ENCODE assay signal across 8 cellular contexts in the genomic region with DNA sequence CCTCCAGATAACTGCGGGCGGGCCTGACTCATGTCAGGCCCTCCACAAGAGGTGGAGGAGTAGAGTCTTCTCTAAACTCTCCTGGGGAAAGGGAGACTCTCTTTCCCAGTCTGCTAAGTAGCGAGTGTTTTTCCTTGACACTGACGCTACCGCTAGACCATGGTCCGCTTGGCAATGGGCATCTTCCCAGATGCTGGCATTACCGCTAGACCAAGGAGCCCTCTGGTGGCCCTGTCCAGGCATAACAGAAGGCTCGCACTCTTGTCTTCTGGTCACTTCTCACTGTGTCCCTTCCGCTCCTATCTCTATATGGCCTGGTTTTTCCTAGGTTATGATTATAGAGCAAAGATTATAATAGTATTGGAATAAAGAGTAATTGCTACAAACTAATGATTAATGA. TPM values are rescaled to one million over a fixed set of nuclear protein-coding genes. Genes with fewer than 3 reads are reported as not detected.
DNase-seq lines count a peak whose midpoint lies in the region; ATAC-seq and TF ChIP-seq lines count a peak whose summit lies in the region.
"Not testable (repeated sequence)": the region's sequence is repeated elsewhere in the genome, so short reads cannot be mapped to it uniquely, and the experiment has no call there.

No MANE protein-coding gene starts in this region.

- H3K9me3 Mint-ChIP-seq in brain = not testable (repeated sequence)

- not testable (repeated sequence) for H3K4me3 Mint-ChIP-seq in brain

- 92% methylated on average over 9 of the region's 9 CpGs for WGBS in liver

- not testable (repeated sequence) for H3K4me1 ChIP-seq in BE2C; liver (ENCODE audit: control insufficient read depth in 4 of 4, insufficient read depth in 4 of 4, low read length in 3 of 4)
- H3K4me1 ChIP-seq in fibroblast of lung (ENCODE audit: control insufficient read depth, extremely low read depth, insufficient read depth, low read length) (peaks cover 15% of the 10 kb centered on the region), gastrocnemius medialis (peaks cover 20 to 21% of the 10 kb centered on the region in 2 donors)

- H3K36me3 ChIP-seq in BE2C = peaks cover 26% of the 10 kb centered on the region
- H3K36me3 ChIP-seq in MG63 = peaks cover 56% of the 10 kb centered on the region
- not testable (repeated sequence) for H3K36me3 ChIP-seq in fibroblast of lung (ENCODE audit: control insufficient read depth, insufficient read depth, low read length)
- H3K36me3 ChIP-seq in liver (ENCODE audit: control insufficient read depth in 4 of 4, insufficient read depth in 3 of 4, low read depth in 1 of 4, low read length in 3 of 4) = peaks cover 0 to 17% (median 6%) of the 10 kb centered on the region in 4 donors
- peaks cover 0 to 27% of the 10 kb centered on the region in 2 donors for H3K36me3 ChIP-seq in gastrocnemius medialis

- not testable (repeated sequence) for H3K4me1 Mint-ChIP-seq in brain

- TF ChIP-seq CTCF in BE2C (IDR thresholded peaks at IDR 0.05; ENCODE audit: low read depth, low read length) (peak; percentile 44), GM12872 (IDR thresholded peaks at IDR 0.05; ENCODE audit: insufficient read depth, low read depth, low read length) (peak; percentile 40; the same call in 1 of the 3 replicates), brain (conservative IDR thresholded peaks at IDR 0.05) (peak; percentile 24 to 60), fibroblast of lung (conservative IDR thresholded peaks at IDR 0.05 in 1 of 2, IDR thresholded peaks at IDR 0.05 in 1 of 2; ENCODE audit: low read depth in 1 of 2, low read length in 2 of 2) (peak; percentile 13 to 38), liver (IDR thresholded peaks at IDR 0.05; ENCODE audit: low read depth, low read length, missing input control) (peak; percentile 27), gastrocnemius medialis (IDR thresholded peaks at IDR 0.05 in 4 of 5, conservative IDR thresholded peaks at IDR 0.05 in 1 of 5) (peak in 4 of 5 experiments; percentile 8 to 29 (median 22))

- H3K27me3 Mint-ChIP-seq in brain = not testable (repeated sequence)

- H4K20me1 ChIP-seq in fibroblast of lung (ENCODE audit: control insufficient read depth, extremely low read depth, insufficient read depth, low read length) = not testable (repeated sequence)

- H2AFZ ChIP-seq in fibroblast of lung (ENCODE audit: low read length) = not testable (repeated sequence)

- not testable (repeated sequence) for H3K27ac ChIP-seq in fibroblast of lung (ENCODE audit: insufficient read depth, low read length); liver (ENCODE audit: low read depth in 1 of 2, low read length in 2 of 2); gastrocnemius medialis

- H3K4me3 ChIP-seq in BE2C (ENCODE audit: low read depth, low read length); MG63; fibroblast of lung (replicated peaks in 1 of 4; ENCODE audit: control extremely low read depth in 1 of 4, insufficient read depth in 1 of 4, low read depth in 3 of 4, low read length in 4 of 4); liver (ENCODE audit: low read depth in 1 of 3, low read length in 3 of 3); gastrocnemius medialis: not testable (repeated sequence)

- not testable (repeated sequence) for H3K27me3 ChIP-seq in BE2C; MG63; fibroblast of lung (ENCODE audit: control insufficient read depth, insufficient read depth, low read length); liver (ENCODE audit: control insufficient read depth in 4 of 4, insufficient read depth in 4 of 4, low read length in 3 of 4); gastrocnemius medialis

- TF ChIP-seq RAD21 in liver (IDR thresholded peaks at IDR 0.05) = peak; percentile 64 to 65

- H3K27ac Mint-ChIP-seq in brain = not testable (repeated sequence)

- H3K4me2 ChIP-seq in fibroblast of lung (ENCODE audit: extremely low read depth, insufficient read depth, low read length) = not testable (repeated sequence)

- peak; percentile 27 for DNase-seq in BE2C
- peak; percentile 7 for DNase-seq in MG63
- peak; percentile 46 for DNase-seq in SK-MEL-5 (ENCODE audit: low read depth, low spot score)
- peak in 1 of 2 donors; percentile 12 for DNase-seq in fibroblast of lung (ENCODE audit: low read depth in 2 of 2)
- not testable (repeated sequence) for DNase-seq in gastrocnemius medialis

- ATAC-seq in gastrocnemius medialis = not testable (repeated sequence)

- in situ Hi-C loops in SK-MEL-5 (cut with HindIII; ENCODE audit: low pct_unique_long_range_greater_than_20kb, low sequenced_read_pairs); gastrocnemius medialis (cut with MboI; ENCODE audit: low sequenced_read_pairs in 4 of 4): not testable (repeated sequence)

- H3K79me2 ChIP-seq in fibroblast of lung (ENCODE audit: control insufficient read depth, insufficient read depth, low read length) = not testable (repeated sequence)

- intact Hi-C loops in gastrocnemius medialis (cut with DNase I; ENCODE audit: low total_unique reads) = loop anchor here (5.0 kb wide), 1 partner anchor 35 kb away; no protein-coding TSS in a partner anchor

- not testable (repeated sequence) for H3K9ac ChIP-seq in fibroblast of lung (ENCODE audit: insufficient read depth, low read length); liver (ENCODE audit: low read depth in 1 of 2, low read length in 2 of 2)

- H3K36me3 Mint-ChIP-seq in brain = peaks cover 66% of the 10 kb centered on the region

- H3K9me3 ChIP-seq in BE2C; MG63; fibroblast of lung (ENCODE audit: control insufficient read depth, insufficient read depth, low read depth, low read length); liver (ENCODE audit: control insufficient read depth in 4 of 4, low read length in 3 of 4); gastrocnemius medialis: not testable (repeated sequence)

- not testable (repeated sequence) for TF ChIP-seq POLR2A in gastrocnemius medialis (IDR thresholded peaks at IDR 0.05)

RNA-seq across cellular contexts. Expression of a gene that starts 28.5 kb away (rescaled TPM):
- 19.9 TPM for polyA plus RNA-seq in BE2C (2012; ENCODE audit: insufficient read depth, insufficient read length, low read depth)
- 2.6 and 10.4 TPM in 2 replicates for total RNA-seq in MG63 (2014; rRNA removed; shearing (Covaris generic); ENCODE audit: low replicate concordance)
- total RNA-seq in SK-MEL-5 (2014; rRNA removed; shearing (Covaris generic)) = 8.0 and 12.8 TPM in 2 replicates
- polyA plus RNA-seq in SK-MEL-5 (2015; cell fraction: cytosol; rRNA removed) = 13.5 and 15.6 TPM in 2 replicates
- polyA plus RNA-seq in SK-MEL-5 (2015; cell fraction: nucleus; rRNA removed) = 97.7 and 121 TPM in 2 replicates
- polyA plus RNA-seq in brain (ENCODE audit: insufficient read depth, low read depth, low replicate concordance) (25.4 TPM), fibroblast of lung (24.2 and 31.9 TPM in 2 replicates), liver (1 to 10 TPM; 2.7 to 3.3 TPM)
- total RNA-seq in fibroblast of lung (17.5 and 18.8 TPM in 2 replicates), liver (10 to 100 TPM; 11.5 to 13.0 TPM), gastrocnemius medialis (1 to 10 TPM; 2.3 to 9.9 (median 7.5) TPM)
- polyA plus RNA-seq in fibroblast of lung (2012) = 11.3 and 15.3 TPM in 2 replicates
- polyA minus RNA-seq in fibroblast of lung (ENCODE audit: low replicate concordance) = 46.6 and 80.8 TPM in 2 replicates

RNA-seq across cellular contexts. Expression of a gene that starts 31.7 kb away (rescaled TPM):
- 9.2 TPM for polyA plus RNA-seq in BE2C (2012; ENCODE audit: insufficient read depth, insufficient read length, low read depth)
- 4.2 and 10.1 TPM in 2 replicates for total RNA-seq in MG63 (2014; rRNA removed; shearing (Covaris generic); ENCODE audit: low replicate concordance)
- total RNA-seq in SK-MEL-5 (2014; rRNA removed; shearing (Covaris generic)) = 9.4 and 9.8 TPM in 2 replicates
- polyA plus RNA-seq in SK-MEL-5 (2015; cell fraction: cytosol; rRNA removed) = 8.5 and 11.5 TPM in 2 replicates
- 30.1 and 35.6 TPM in 2 replicates for polyA plus RNA-seq in SK-MEL-5 (2015; cell fraction: nucleus; rRNA removed)
- polyA plus RNA-seq in brain (ENCODE audit: insufficient read depth, low read depth, low replicate concordance) (16.7 TPM), fibroblast of lung (15.6 and 17.8 TPM in 2 replicates), liver (1 to 10 TPM; 2.9 to 3.0 TPM)
- total RNA-seq in fibroblast of lung (11.3 and 12.1 TPM in 2 replicates), liver (10 to 100 TPM; 11.1 to 14.1 TPM), gastrocnemius medialis (10 to 100 TPM; 11.9 to 21.8 (median 17.8) TPM)
- 7.4 and 7.7 TPM in 2 replicates for polyA plus RNA-seq in fibroblast of lung (2012)
- polyA minus RNA-seq in fibroblast of lung (ENCODE audit: low replicate concordance) = 3.2 and 8.2 TPM in 2 replicates
